ENCODE assay signal across 8 cellular contexts in the genomic region with DNA sequence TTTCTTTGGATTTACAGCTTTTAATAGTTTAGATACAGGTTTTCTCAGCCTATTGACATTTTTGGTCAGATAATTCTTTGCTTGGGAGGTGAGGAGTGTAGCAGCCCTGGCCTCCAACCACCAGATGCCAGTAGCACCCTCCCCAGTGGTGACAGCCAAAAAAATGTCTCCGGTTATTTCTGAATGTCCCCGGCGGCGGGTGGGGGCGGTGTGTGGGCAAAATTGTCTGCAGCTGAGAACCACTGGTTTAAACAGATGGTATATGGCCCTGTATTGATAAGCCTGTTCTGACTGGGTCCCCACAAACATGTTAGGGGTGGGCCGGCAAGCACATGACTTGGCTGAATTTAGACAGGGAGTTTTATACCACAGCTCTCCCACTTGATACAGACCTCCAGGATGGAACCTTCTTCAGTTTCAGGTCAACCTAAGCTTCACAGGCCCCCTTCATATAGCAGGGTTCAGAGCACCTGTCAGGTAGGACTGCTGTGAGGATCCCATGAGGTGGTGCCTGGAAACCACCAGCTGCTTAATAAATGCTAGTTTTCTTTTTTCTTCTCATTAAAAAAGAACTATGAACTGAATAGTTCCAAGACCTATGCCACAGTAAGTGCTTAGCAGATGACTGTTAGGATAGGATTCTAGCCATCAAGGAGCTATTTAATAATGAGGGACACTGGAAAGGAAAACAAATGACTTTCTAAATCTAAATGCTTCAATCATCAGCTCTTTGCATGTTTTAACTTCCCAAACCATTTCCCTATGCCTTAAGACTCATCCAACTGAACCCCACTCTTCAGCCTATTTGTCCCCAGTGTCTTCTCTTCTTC. TPM values are rescaled to one million over a fixed set of nuclear protein-coding genes. Genes with fewer than 3 reads are reported as not detected.
A peak's percentile ranks its signal among the peaks of the same experiment; 100 is the strongest.
DNase-seq lines count a peak whose midpoint lies in the region; ATAC-seq and TF ChIP-seq lines count a peak whose summit lies in the region.

No MANE protein-coding gene starts in this region.

- H3K36me3 ChIP-seq in Karpas-422 (ENCODE audit: insufficient read depth, low read length) (no peaks in the 10 kb centered on the region), testis (ENCODE audit: low read depth, missing control alignments) (no peaks in the 10 kb centered on the region)

- no peaks in the 10 kb centered on the region for H3K9me2 ChIP-seq in Karpas-422 (replicated peaks; ENCODE audit: insufficient read depth, low read length)

- no peak for TF ChIP-seq POLR2A in testis (IDR thresholded peaks at IDR 0.05)

- H2AFZ ChIP-seq in Karpas-422 (ENCODE audit: low read length) = no peak overlapping the region

- H3K4me3 ChIP-seq in Karpas-422 (ENCODE audit: low read length) = no peak overlapping the region
- H3K4me3 ChIP-seq in testis = no peak overlapping the region

- DNase-seq in CD1c-positive myeloid dendritic cell (ENCODE audit: extremely low spot score) (peak; percentile 61), Karpas-422 (peak; percentile 45), activated T-cell treated with anti-CD3 and anti-CD28 coated beads for 1 hour (ENCODE audit: low read depth) (peak; percentile 64), left ventricle myocardium superior (peak; percentile 50), NCI-H1417 treated with DMSO at 0.1 percent for 48 hours (lab: John Stamatoyannopoulos, UW) (no peak), testis (no peak)
- DNase-seq in stimulated activated CD8-positive, alpha-beta memory T cell treated with anti-CD3 and anti-CD28 coated beads, Interleukin-7, amount 100 ng/mL, for 4 hours (ENCODE audit: low read depth in 2 of 2) = peak; percentile 55 to 59

- 68 to 70% methylated on average over 5 to 6 of the region's 6 CpGs for WGBS in testis, 2 donors

- H3K27me3 ChIP-seq in Karpas-422 (ENCODE audit: low read length) = no peaks in the 10 kb centered on the region
- no peaks in the 10 kb centered on the region for H3K27me3 ChIP-seq in testis

- H3K9ac ChIP-seq in Karpas-422 (ENCODE audit: low read length) = no peak overlapping the region

- no peak overlapping the region for H3K27ac ChIP-seq in Karpas-422 (ENCODE audit: low read length)
- H3K27ac ChIP-seq in testis = peak overlapping the region in 1 of 2 donors; percentile 28

- no peaks in the 10 kb centered on the region; the same call in 1 of the 2 replicates for H3K79me2 ChIP-seq in Karpas-422 (ENCODE audit: low read length)

- peaks cover 20% of the 10 kb centered on the region for H4K20me1 ChIP-seq in Karpas-422 (ENCODE audit: insufficient read depth, low read depth, low read length)

- H3K9me3 ChIP-seq in Karpas-422 (ENCODE audit: low read length) (no peaks in the 10 kb centered on the region), testis (no peaks in the 10 kb centered on the region)

- H3K4me1 ChIP-seq in Karpas-422 (ENCODE audit: low read length) (peaks cover 18% of the 10 kb centered on the region), testis (peaks cover 19% of the 10 kb centered on the region)

- TF ChIP-seq CTCF in testis (IDR thresholded peaks at IDR 0.05) = peak in 1 of 3 experiments; percentile 9

- ATAC-seq in GM21515 (IDR thresholded peaks at IDR 0.05; ENCODE audit: unreplicated experiment) = peak; percentile 49
- peak; percentile 67 for ATAC-seq in left ventricle myocardium superior

- no peak overlapping the region for H3K4me2 ChIP-seq in Karpas-422 (ENCODE audit: low read depth, low read length, poor library complexity, severe bottlenecking)

- intact Hi-C loops in left ventricle myocardium superior (cut with micrococcal nuclease) = loop anchor here (2.0 to 10.0 kb wide), 2 partner anchors 16 to 70 kb away; no protein-coding TSS in a partner anchor
- intact Hi-C loops in testis (cut with DNase I; ENCODE audit: low total_unique reads) = no loop called here

RNA-seq across cellular contexts. Expression of gene LPIN2, which starts 18.1 kb away (rescaled TPM):
- total RNA-seq in Karpas-422 (2014; rRNA removed; shearing (Covaris generic); ENCODE audit: low replicate concordance) = 8.5 and 13.7 TPM in 2 replicates
- total RNA-seq in left ventricle myocardium superior = 10.6 TPM
- 100 to 1,000 TPM; 109 to 141 TPM for total RNA-seq in testis
- 56.0 TPM for polyA plus RNA-seq in testis (ENCODE audit: insufficient read depth, low read depth, low replicate concordance)

Comparison
In these comparisons a context has a peak if more than half of its experiments do, and no peak if none do; other contexts are left out.
1. DNase-seq: peak in CD1c-positive myeloid dendritic cell (single experiment), Karpas-422 (single experiment), activated T-cell treated with anti-CD3 and anti-CD28 coated beads for 1 hour (single experiment), left ventricle myocardium superior (single experiment) and stimulated activated CD8-positive, alpha-beta memory T cell treated with anti-CD3 and anti-CD28 coated beads, Interleukin-7, amount 100 ng/mL, for 4 hours (2 of 2); none in NCI-H1417 treated with DMSO at 0.1 percent for 48 hours (single experiment) and testis (single experiment).